Comparison of ENCODE assay signal across 8 cellular contexts in the genomic region with DNA sequence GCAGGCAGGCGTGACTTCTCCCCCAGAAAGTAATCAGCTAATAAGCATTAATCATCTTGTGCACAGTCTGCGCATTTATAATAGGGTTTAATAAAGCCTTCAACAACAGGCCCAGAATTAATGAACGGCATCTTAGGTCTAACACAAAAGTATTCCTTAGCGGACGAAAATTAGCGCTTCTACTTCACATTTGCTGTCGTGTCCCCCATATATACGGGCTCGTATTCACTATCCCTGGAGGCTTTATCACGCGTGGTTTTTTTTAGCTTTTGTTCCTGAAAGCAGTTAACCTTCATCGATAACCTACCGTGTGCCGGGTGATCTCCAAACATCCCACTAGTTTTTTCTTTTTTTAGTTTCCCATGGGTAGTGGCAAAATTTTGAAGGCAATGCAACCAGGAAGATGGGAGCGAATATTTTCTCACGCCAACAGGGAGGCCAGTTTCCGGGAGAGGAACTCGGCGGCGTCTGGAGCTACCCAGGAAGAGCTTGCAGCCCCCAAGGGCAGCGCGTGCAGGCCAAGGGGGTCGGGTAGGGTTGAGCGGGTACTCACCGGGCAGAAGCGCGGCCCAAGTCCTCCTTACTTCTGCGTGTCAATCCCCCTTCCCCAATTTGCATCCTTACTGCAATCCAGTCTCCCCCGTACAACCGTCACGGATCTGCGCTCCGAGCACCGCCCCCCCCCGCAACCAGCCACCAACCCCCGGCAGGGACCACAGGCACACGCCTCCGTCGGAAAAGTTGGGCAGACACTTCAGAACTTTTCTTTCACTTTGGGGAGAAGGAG. TPM values are rescaled to one million over a fixed set of nuclear protein-coding genes. Genes with fewer than 3 reads are reported as not detected.
DNase-seq lines count a peak whose midpoint lies in the region; ATAC-seq, FAIRE-seq and TF ChIP-seq lines count a peak whose summit lies in the region.

No MANE protein-coding gene starts in this region.

- H4K91ac ChIP-seq in H1 (replicated peaks; ENCODE audit: insufficient read length, low read length) = no peak overlapping the region

- TF ChIP-seq CTCF in H1 (IDR thresholded peaks at IDR 0.05; ENCODE audit: control extremely low read depth in 1 of 3, insufficient read depth in 1 of 3, low read depth in 1 of 3, low read length in 3 of 3) (no peak), natural killer cell (IDR thresholded peaks at IDR 0.05) (no peak), GM10266 (IDR thresholded peaks at IDR 0.05; ENCODE audit: control insufficient read depth, insufficient read depth, low read depth, missing control alignments) (no peak)

- H4K8ac ChIP-seq in H1 (ENCODE audit: extremely low read depth, insufficient read depth, low read length) = no peak overlapping the region

- no peak overlapping the region for H3K4ac ChIP-seq in H1 (replicated peaks; ENCODE audit: insufficient read length, low read depth, low read length)

- POLR2A ChIA-PET in H1 (lab: Charles Lee; ENCODE audit: partially characterized antibody) = interaction anchor here (0.9 kb wide), 1 partner anchor 17 kb away, joined by 3 read pairs; no protein-coding TSS in a partner anchor

- H3K4me1 ChIP-seq in H1 (replicated peaks in 1 of 4; ENCODE audit: control insufficient read depth in 3 of 4, insufficient read depth in 4 of 4, low read length in 3 of 4) = peaks cover 2 to 12% (median 7%) of the 10 kb centered on the region in 4 experiments; a peak in 6 of 7 replicates

- no peak overlapping the region for H3K23ac ChIP-seq in H1 (ENCODE audit: insufficient read length)

- peaks cover 22% of the 10 kb centered on the region for H3K23me2 ChIP-seq in H1 (ENCODE audit: low read depth, low read length)

- H3K36me3 Mint-ChIP-seq in natural killer cell = no peaks in the 10 kb centered on the region

- no peak overlapping the region for H3K56ac ChIP-seq in H1 (replicated peaks; ENCODE audit: insufficient read length, low read depth, low read length)

- H3K79me2 ChIP-seq in H1 (ENCODE audit: control insufficient read depth in 1 of 2, insufficient read depth in 2 of 2, low read length in 2 of 2) = no peaks in the 10 kb centered on the region

- in situ Hi-C loops in ACHN (cut with HindIII; ENCODE audit: low pct_ligation_motif_present, low pct_unique_long_range_greater_than_20kb, low sequenced_read_pairs) = no loop called here

- no peak overlapping the region for H2BK120ac ChIP-seq in H1 (replicated peaks; ENCODE audit: low read depth, low read length)

- peak overlapping the region; percentile 61 for H2AFZ ChIP-seq in H1 (ENCODE audit: low read length)

- 21% methylated on average over 33 of the region's 39 CpGs; no CpG with 5 or more reads in 1 of the 2 experiments for WGBS in H1 (ENCODE audit: extremely low coverage in 1 of 2, insufficient coverage in 1 of 2, insufficient read length in 1 of 2, insufficient replicate concordance in 2 of 2, low coverage in 1 of 2, low lambda C conversion rate in 2 of 2, missing lambda C conversion rate in 1 of 2), 2 experiments

- intact Hi-C loops in natural killer cell (cut with micrococcal nuclease) = no loop called here

- peaks cover 0 to 12% of the 10 kb centered on the region in 2 donors for H3K4me1 Mint-ChIP-seq in natural killer cell

- peak overlapping the region; percentile 90 for H3K4me2 ChIP-seq in H1 (ENCODE audit: insufficient read depth in 1 of 2, low read depth in 2 of 2, low read length in 2 of 2)

- DNase-seq in COLO668 (lab: John Stamatoyannopoulos, UW; ENCODE audit: unreplicated experiment) (peak; percentile 75), NCI-H1417 treated with DMSO at 0.1 percent for 48 hours (lab: John Stamatoyannopoulos, UW) (peak; percentile 43), H1 (ENCODE audit: low read depth in 1 of 2, low spot score in 2 of 2) (peak in 1 of 2 experiments; percentile 52), natural killer cell (no peak), NCI-H446 treated with DMSO at 0.1 percent for 48 hours (lab: John Stamatoyannopoulos, UW) (no peak), GM10266 (ENCODE audit: extremely low spot score) (no peak), ACHN (no peak)
- DNase-seq in activated CD4-positive, CD25-positive, alpha-beta regulatory T cell treated with anti-CD3 and anti-CD28 coated beads, Interleukin-2, amount 50 U/mL, for 72 hours = no peak

- no peak for TF ChIP-seq POLR2A in H1 (IDR thresholded peaks at IDR 0.05; ENCODE audit: control extremely low read depth in 1 of 2, low read depth in 2 of 2, low read length in 2 of 2)

- H3K14ac ChIP-seq in H1 (ENCODE audit: insufficient read length) = no peak overlapping the region

- H2BK5ac ChIP-seq in H1 (ENCODE audit: low read depth, low read length) = no peak overlapping the region

- H2BK12ac ChIP-seq in H1 (ENCODE audit: low read depth, low read length) = no peak overlapping the region

- no peaks in the 10 kb centered on the region for H3K9me3 ChIP-seq in H1 (ENCODE audit: insufficient read depth in 2 of 2, low read depth in 1 of 2, low read length in 1 of 2)

- no peaks in the 10 kb centered on the region for H4K20me1 ChIP-seq in H1 (replicated peaks in 1 of 2; ENCODE audit: control insufficient read depth in 1 of 2, insufficient read depth in 2 of 2, low read length in 2 of 2)

- no peak overlapping the region for H3K9ac ChIP-seq in H1 (replicated peaks in 1 of 4; ENCODE audit: extremely low read depth in 1 of 4, low read depth in 3 of 4, low read length in 3 of 4)

- H4K5ac ChIP-seq in H1 (ENCODE audit: insufficient read length, low read depth, low read length) = no peak overlapping the region

- CTCF ChIA-PET in H1 (lab: Charles Lee; ENCODE audit: partially characterized antibody) = interaction anchor here (0.6 kb wide), 1 partner anchor 181 kb away, joined by 3 read pairs; no protein-coding TSS in a partner anchor

- H3K9me3 Mint-ChIP-seq in natural killer cell = no peaks in the 10 kb centered on the region

- no peak overlapping the region for H3K27ac ChIP-seq in H1 (ENCODE audit: low read depth, low read length)

- no peak overlapping the region for H3K27ac Mint-ChIP-seq in natural killer cell

- H3K4me3 Mint-ChIP-seq in natural killer cell = peak overlapping the region; percentile 63

- H2AK5ac ChIP-seq in H1 (ENCODE audit: low read depth, low read length) = no peak overlapping the region

- TF ChIP-seq RAD21 in H1 (IDR thresholded peaks at IDR 0.05 in 1 of 2, conservative IDR thresholded peaks at IDR 0.05 in 1 of 2; ENCODE audit: low read depth in 2 of 2, low read length in 2 of 2) = no peak

- H3K27me3 ChIP-seq in H1 (replicated peaks in 1 of 4; ENCODE audit: control insufficient read depth in 3 of 4, extremely low read depth in 1 of 4, insufficient read depth in 3 of 4, low read length in 3 of 4) = peaks cover 11 to 48% (median 35%) of the 10 kb centered on the region in 4 experiments

- TF ChIP-seq EP300 in H1 (IDR thresholded peaks at IDR 0.05; ENCODE audit: borderline replicate concordance in 1 of 2, low read depth in 2 of 2, low read length in 2 of 2) = no peak

- no peak overlapping the region for H2BK15ac ChIP-seq in H1 (ENCODE audit: low read length)

- no peak overlapping the region for H3K18ac ChIP-seq in H1 (ENCODE audit: extremely low read depth, low read length)

- no peak for FAIRE-seq in H1 (lab: Jason Lieb, UNC)

- no peak overlapping the region for H2BK20ac ChIP-seq in H1 (ENCODE audit: low read length)

- peak overlapping the region; percentile 62 to 78 (median 70) for H3K4me3 ChIP-seq in H1 (ENCODE audit: extremely low read depth in 1 of 4, insufficient read depth in 2 of 4, low read depth in 3 of 4, low read length in 4 of 4)

- H3K27me3 Mint-ChIP-seq in natural killer cell (ENCODE audit: low read depth in 2 of 2) = peaks cover 29 to 38% of the 10 kb centered on the region in 2 donors

- no peak for ATAC-seq in natural killer cell

- H3K79me1 ChIP-seq in H1 (ENCODE audit: low read depth, low read length) = no peaks in the 10 kb centered on the region

- no peaks in the 10 kb centered on the region for H3K36me3 ChIP-seq in H1 (ENCODE audit: control insufficient read depth in 2 of 4, insufficient read depth in 4 of 4, low read length in 3 of 4)

TF ChIP-seq in H1, 55 proteins besides CTCF, POLR2A, EP300 and RAD21:
- peak; percentile 6 for TF ChIP-seq KDM4A (IDR thresholded peaks at IDR 0.05; ENCODE audit: low read depth, low read length, severe bottlenecking)
- no peak for TF ChIP-seq CBX8 (IDR thresholded peaks at IDR 0.05; ENCODE audit: borderline replicate concordance, low read depth, low read length)
- TF ChIP-seq CREB1 (IDR thresholded peaks at IDR 0.05) = no peak
- peak; percentile 25 for TF ChIP-seq CTBP2 (IDR thresholded peaks at IDR 0.05; ENCODE audit: borderline replicate concordance, insufficient read depth, insufficient read length, low read length)
- no peak for TF ChIP-seq SIRT6 (IDR thresholded peaks at IDR 0.05; ENCODE audit: low read length)

RNA-seq across cellular contexts. Expression of a gene that starts 1.5 kb away (rescaled TPM):
- 3.1 and 4.6 TPM in 2 replicates for total RNA-seq in H1 (2021; fragmentation: NEBNext Ultra II Directional; extraction: Animal tissue kit (Norgen Biotek cat#: 25700))
- 1.1 TPM in 2 replicates for polyA plus RNA-seq in H1 (2011; rRNA removed)
- polyA plus RNA-seq in H1 (2011; cell fraction: cytosol; rRNA removed) = 1.2 TPM
- polyA plus RNA-seq in H1 (2011; cell fraction: nucleus; rRNA removed) = 0.98 TPM
- 1.2 to 2.2 TPM (median 1.6 TPM) in 4 replicates for polyA plus RNA-seq in H1 (2012, experiment 1 of 2)
- 0.33 TPM for polyA plus RNA-seq in H1 (2012, experiment 2 of 2)
- polyA plus RNA-seq in H1 (2013, experiment 1 of 2) = 2.4 TPM
- 3.0 TPM for polyA plus RNA-seq in H1 (2013, experiment 2 of 2)
- 4.9 and 7.4 TPM in 2 replicates for polyA minus RNA-seq in H1 (2011; rRNA and poly(A)+ RNA removed)
- polyA minus RNA-seq in H1 (2011; cell fraction: cytosol; rRNA and poly(A)+ RNA removed) = 1.9 TPM
- 2.3 TPM for polyA minus RNA-seq in H1 (2011; cell fraction: nucleus; rRNA and poly(A)+ RNA removed)
- total RNA-seq in natural killer cell = not detected

Comparison
In these comparisons a context has a peak if more than half of its experiments do, and no peak if none do; other contexts are left out.
1. DNase-seq: peak in COLO668 (single experiment) and NCI-H1417 treated with DMSO at 0.1 percent for 48 hours (single experiment); none in natural killer cell (single experiment), NCI-H446 treated with DMSO at 0.1 percent for 48 hours (single experiment), activated CD4-positive, CD25-positive, alpha-beta regulatory T cell treated with anti-CD3 and anti-CD28 coated beads, Interleukin-2, amount 50 U/mL, for 72 hours (single experiment), GM10266 (single experiment) and ACHN (single experiment).